In genomic region chr18:666177-666576, GRCh38 we compare ENCODE assay signal across 12 cellular contexts. TPM values are rescaled to one million over a fixed set of nuclear protein-coding genes. Genes with fewer than 3 reads are reported as not detected.
DNase-seq lines count a peak whose midpoint lies in the region; ATAC-seq, FAIRE-seq and TF ChIP-seq lines count a peak whose summit lies in the region.
"Had no signal": no experiment of that assay in that cellular context is flagged by ENCODE, and none has a peak within 500 bp of the region (broad histone marks: within the 10 kb centered on the region; RNA-seq: fewer than 3 reads in every experiment).

No MANE protein-coding gene starts in this region.

- H3K18ac ChIP-seq in H1 (ENCODE audit: extremely low read depth, low read length) = no peak overlapping the region

- H3K4me3 ChIP-seq in H1 (ENCODE audit: extremely low read depth in 1 of 4, insufficient read depth in 2 of 4, low read depth in 3 of 4, low read length in 4 of 4) (no peak overlapping the region), retinal pigment epithelial cell (ENCODE audit: low read length) (no peak overlapping the region)

- no peak overlapping the region for H3K4me2 ChIP-seq in H1 (ENCODE audit: insufficient read depth in 1 of 2, low read depth in 2 of 2, low read length in 2 of 2)

- H3K56ac ChIP-seq in H1 (replicated peaks; ENCODE audit: insufficient read length, low read depth, low read length) = no peak overlapping the region

- no peak overlapping the region for H2BK20ac ChIP-seq in H1 (ENCODE audit: low read length)

- no peak overlapping the region for H3K14ac ChIP-seq in H1 (ENCODE audit: insufficient read length)

- no peak overlapping the region for H4K8ac ChIP-seq in H1 (ENCODE audit: extremely low read depth, insufficient read depth, low read length)

- 83% methylated on average over 8 of the region's 8 CpGs; no CpG with 5 or more reads in 1 of the 2 experiments for WGBS in H1 (ENCODE audit: extremely low coverage in 1 of 2, insufficient coverage in 1 of 2, insufficient read length in 1 of 2, insufficient replicate concordance in 2 of 2, low coverage in 1 of 2, low lambda C conversion rate in 2 of 2, missing lambda C conversion rate in 1 of 2), 2 experiments

- CTCF ChIA-PET in H1 (lab: Charles Lee; ENCODE audit: partially characterized antibody) = interaction anchor here (0.7 to 1.4 kb wide), 11 partner anchors 9 to 173 kb away, joined by 3 to 5 read pairs (median 4); partner anchors contain the start of gene TYMS

- no peak overlapping the region for H4K91ac ChIP-seq in H1 (replicated peaks; ENCODE audit: insufficient read length, low read length)

- H3K9ac ChIP-seq in H1 (replicated peaks in 1 of 4; ENCODE audit: extremely low read depth in 1 of 4, low read depth in 3 of 4, low read length in 3 of 4) = no peak overlapping the region

- H3K27me3 ChIP-seq in H1 (replicated peaks in 1 of 4; ENCODE audit: control insufficient read depth in 3 of 4, extremely low read depth in 1 of 4, insufficient read depth in 3 of 4, low read length in 3 of 4) = no peaks in the 10 kb centered on the region

- peaks cover 5 to 7% of the 10 kb centered on the region in 2 experiments; a peak in 3 of 4 replicates for H3K9me3 ChIP-seq in H1 (ENCODE audit: insufficient read depth in 2 of 2, low read depth in 1 of 2, low read length in 1 of 2)

- TF ChIP-seq CTCF in H1 (IDR thresholded peaks at IDR 0.05; ENCODE audit: control extremely low read depth in 1 of 3, insufficient read depth in 1 of 3, low read depth in 1 of 3, low read length in 3 of 3) (peak; percentile 60 to 90 (median 83)), retinal pigment epithelial cell (conservative IDR thresholded peaks at IDR 0.05; ENCODE audit: low read depth, low read length) (peak; percentile 26)

- no peak overlapping the region for H2BK12ac ChIP-seq in H1 (ENCODE audit: low read depth, low read length)

- no peak overlapping the region for H3K4ac ChIP-seq in H1 (replicated peaks; ENCODE audit: insufficient read length, low read depth, low read length)

- TF ChIP-seq POLR2A in H1 (IDR thresholded peaks at IDR 0.05; ENCODE audit: control extremely low read depth in 1 of 2, low read depth in 2 of 2, low read length in 2 of 2) = no peak

- no peak overlapping the region for H2BK120ac ChIP-seq in H1 (replicated peaks; ENCODE audit: low read depth, low read length)

- H3K23ac ChIP-seq in H1 (ENCODE audit: insufficient read length) = no peak overlapping the region

- POLR2A ChIA-PET in H1 (lab: Charles Lee; ENCODE audit: partially characterized antibody) = interaction anchor here (1.3 kb wide), 1 partner anchor 8 kb away, joined by 5 read pairs; the partner anchor contains the start of gene TYMS

- H3K4me1 ChIP-seq in H1 (replicated peaks in 1 of 4; ENCODE audit: control insufficient read depth in 3 of 4, insufficient read depth in 4 of 4, low read length in 3 of 4) = no peaks in the 10 kb centered on the region

- TF ChIP-seq EP300 in H1 (IDR thresholded peaks at IDR 0.05; ENCODE audit: borderline replicate concordance in 1 of 2, low read depth in 2 of 2, low read length in 2 of 2) = no peak

- H3K79me1 ChIP-seq in H1 (ENCODE audit: low read depth, low read length) = peaks cover 4% of the 10 kb centered on the region; the same call in 1 of the 2 replicates

- no peak overlapping the region for H4K5ac ChIP-seq in H1 (ENCODE audit: insufficient read length, low read depth, low read length)

- H2AK5ac ChIP-seq in H1 (ENCODE audit: low read depth, low read length) = no peak overlapping the region

- no peak overlapping the region for H3K27ac ChIP-seq in H1 (ENCODE audit: low read depth, low read length)

- no peak for FAIRE-seq in H1 (lab: Jason Lieb, UNC)

- peaks cover 3% of the 10 kb centered on the region; the same call in 1 of the 2 replicates for H3K23me2 ChIP-seq in H1 (ENCODE audit: low read depth, low read length)

- no peak overlapping the region for H2BK15ac ChIP-seq in H1 (ENCODE audit: low read length)

- H3K79me2 ChIP-seq in H1 (ENCODE audit: control insufficient read depth in 1 of 2, insufficient read depth in 2 of 2, low read length in 2 of 2) = peaks cover 0 to 21% of the 10 kb centered on the region in 2 experiments; a peak in 2 of 4 replicates

- no peak overlapping the region for H2BK5ac ChIP-seq in H1 (ENCODE audit: low read depth, low read length)

- DNase-seq in Right ventricle myocardium superior (no peak), Right ventricle myocardium inferior (ENCODE audit: missing footprints) (no peak), MV-4-11 (lab: John Stamatoyannopoulos, UW) (peak; percentile 28), H1 (ENCODE audit: low read depth in 1 of 2, low spot score in 2 of 2) (peak in 1 of 2 experiments; percentile 67), retinal pigment epithelial cell (ENCODE audit: low read depth) (no peak)
- no peak for DNase-seq in activated CD4-positive, alpha-beta T cell treated with anti-CD3 and anti-CD28 coated beads for 1 hour
- DNase-seq: effector memory CD8-positive, alpha-beta T cell; naive thymus-derived CD4-positive, alpha-beta T cell; NCI-H2171; SIG-M5 had no signal

- no peak overlapping the region for H2AFZ ChIP-seq in H1 (ENCODE audit: low read length)

- peaks cover 8 to 48% (median 30%) of the 10 kb centered on the region in 4 experiments for H3K36me3 ChIP-seq in H1 (ENCODE audit: control insufficient read depth in 2 of 4, insufficient read depth in 4 of 4, low read length in 3 of 4)

- TF ChIP-seq RAD21 in H1 (IDR thresholded peaks at IDR 0.05 in 1 of 2, conservative IDR thresholded peaks at IDR 0.05 in 1 of 2; ENCODE audit: low read depth in 2 of 2, low read length in 2 of 2) = peak; percentile 66 to 68

- peak; percentile 43 for ATAC-seq in Right ventricle myocardium superior (ENCODE audit: poor library complexity)
- no peak for ATAC-seq in Right ventricle myocardium inferior
- ATAC-seq in HG03457 (IDR thresholded peaks at IDR 0.05; ENCODE audit: unreplicated experiment) = no peak
- no peak for ATAC-seq in HG03439 (IDR thresholded peaks at IDR 0.05; ENCODE audit: unreplicated experiment)
- ATAC-seq: effector memory CD8-positive, alpha-beta T cell; naive thymus-derived CD4-positive, alpha-beta T cell had no signal

- intact Hi-C loops in Right ventricle myocardium superior (cut with DNase I) (no loop called here), Right ventricle myocardium inferior (cut with DNase I) (no loop called here)

- H4K20me1 ChIP-seq in H1 (replicated peaks in 1 of 2; ENCODE audit: control insufficient read depth in 1 of 2, insufficient read depth in 2 of 2, low read length in 2 of 2) = peaks cover 3 to 12% of the 10 kb centered on the region in 2 experiments

TF ChIP-seq in H1, 55 proteins besides CTCF, POLR2A, EP300 and RAD21:
- TF ChIP-seq ATF2 (IDR thresholded peaks at IDR 0.05; ENCODE audit: low read length) (no peak), CTBP2 (IDR thresholded peaks at IDR 0.05; ENCODE audit: borderline replicate concordance, insufficient read depth, insufficient read length, low read length) (no peak), PHF8 (conservative IDR thresholded peaks at IDR 0.05; ENCODE audit: low read depth, low read length) (no peak), GTF2F1 (IDR thresholded peaks at IDR 0.05; ENCODE audit: borderline replicate concordance, low read depth, low read length) (peak; percentile 73; the same call in 1 of the 2 replicates)

RNA-seq across cellular contexts. Expression of gene TYMS, which starts 8.7 kb away (rescaled TPM):
- 2.7 TPM for total RNA-seq in Right ventricle myocardium superior
- 6.0 TPM for total RNA-seq in Right ventricle myocardium inferior
- 85.1 and 91.9 TPM in 2 replicates for total RNA-seq in H1 (2021; fragmentation: NEBNext Ultra II Directional; extraction: Animal tissue kit (Norgen Biotek cat#: 25700))
- polyA plus RNA-seq in H1 (2011; rRNA removed) = 76.8 and 110 TPM in 2 replicates
- 78.5 TPM for polyA plus RNA-seq in H1 (2011; cell fraction: cytosol; rRNA removed)
- polyA plus RNA-seq in H1 (2011; cell fraction: nucleus; rRNA removed) = 120 TPM
- 99.4 to 132 TPM (median 113 TPM) in 4 replicates for polyA plus RNA-seq in H1 (2012, experiment 1 of 2)
- polyA plus RNA-seq in H1 (2012, experiment 2 of 2) = 51.6 TPM
- polyA plus RNA-seq in H1 (2013, experiment 1 of 2) = 58.5 TPM
- polyA plus RNA-seq in H1 (2013, experiment 2 of 2) = 58.9 TPM
- 117 and 187 TPM in 2 replicates for polyA minus RNA-seq in H1 (2011; rRNA and poly(A)+ RNA removed)
- 74.1 TPM for polyA minus RNA-seq in H1 (2011; cell fraction: cytosol; rRNA and poly(A)+ RNA removed)
- polyA minus RNA-seq in H1 (2011; cell fraction: nucleus; rRNA and poly(A)+ RNA removed) = 26.6 TPM
- polyA plus RNA-seq: naive thymus-derived CD4-positive, alpha-beta T cell had no signal

RNA-seq across cellular contexts. Expression of gene ENOSF1, which starts 46.3 kb away (rescaled TPM):
- total RNA-seq in Right ventricle myocardium superior (20.9 TPM), Right ventricle myocardium inferior (25.3 TPM)
- 25.6 and 26.4 TPM in 2 replicates for total RNA-seq in H1 (2021; fragmentation: NEBNext Ultra II Directional; extraction: Animal tissue kit (Norgen Biotek cat#: 25700))
- 15.4 and 17.6 TPM in 2 replicates for polyA plus RNA-seq in H1 (2011; rRNA removed)
- 23.2 TPM for polyA plus RNA-seq in H1 (2011; cell fraction: cytosol; rRNA removed)
- polyA plus RNA-seq in H1 (2011; cell fraction: nucleus; rRNA removed) = 76.0 TPM
- polyA plus RNA-seq in H1 (2012, experiment 1 of 2) = 27.7 to 38.4 TPM (median 34.8 TPM) in 4 replicates
- 9.0 TPM for polyA plus RNA-seq in H1 (2012, experiment 2 of 2)
- 15.4 TPM for polyA plus RNA-seq in H1 (2013, experiment 1 of 2)
- polyA plus RNA-seq in H1 (2013, experiment 2 of 2) = 11.1 TPM
- 36.7 and 42.8 TPM in 2 replicates for polyA minus RNA-seq in H1 (2011; rRNA and poly(A)+ RNA removed)
- 34.8 TPM for polyA minus RNA-seq in H1 (2011; cell fraction: cytosol; rRNA and poly(A)+ RNA removed)
- polyA minus RNA-seq in H1 (2011; cell fraction: nucleus; rRNA and poly(A)+ RNA removed) = 66.9 TPM

Comparison
In these comparisons a context has a peak if more than half of its experiments do, and no peak if none do; other contexts are left out.
1. RNA of gene TYMS, which starts 8.7 kb away (total RNA-seq): 85.1 to 91.9 TPM in H1; 6.0 TPM in Right ventricle myocardium inferior (single experiment) and 2.7 TPM in Right ventricle myocardium superior (single experiment); every median in the first group is over 10 times any median in the second.